Comparison of ENCODE assay signal across 12 cellular contexts in the genomic region with DNA sequence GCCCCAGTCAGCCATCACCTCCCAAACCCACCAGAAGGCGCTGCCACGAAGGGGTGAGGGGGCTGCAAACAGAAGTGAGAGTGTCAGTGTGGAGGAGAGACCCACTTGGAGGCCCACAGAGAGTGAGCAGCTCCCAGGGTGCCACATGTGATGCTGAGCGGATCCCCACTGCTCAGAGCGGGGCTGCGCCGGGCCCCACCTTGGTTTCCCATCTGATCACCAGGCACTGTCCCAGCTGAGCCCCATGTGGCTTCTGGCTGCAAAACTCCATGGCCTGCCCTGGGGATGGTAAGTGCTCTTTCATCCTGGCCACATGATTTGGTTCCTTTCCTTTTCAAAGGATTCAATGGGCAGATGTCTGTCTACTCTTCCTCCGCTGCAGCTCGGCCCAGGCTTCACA.
"Had no signal": no experiment of that assay in that cellular context is flagged by ENCODE, and none has a peak within 500 bp of the region (broad histone marks: within the 10 kb centered on the region; RNA-seq: fewer than 3 reads in every experiment).

No MANE protein-coding gene starts in this region.

- H3K9me3 ChIP-seq: neutrophil, tibial nerve had no signal

- H3K4me3 ChIP-seq: cardiac muscle cell, dorsolateral prefrontal cortex, lung, tibial nerve had no signal

- H3K27me3 ChIP-seq: cardiac muscle cell, dorsolateral prefrontal cortex, tibial nerve had no signal

- H3K27ac ChIP-seq: cardiac muscle cell, neutrophil, tibial nerve had no signal

- H3K9me3 Mint-ChIP-seq: activated T-helper 2 cell treated with anti-CD3 and anti-CD28 coated beads, Interferon-gamma antibody, Interleukin-2, Interleukin-4, amounts not matched to agents 10 μg/mL and 5 μg/mL and 100 μg/mL, durations not matched to agents 14 hours and 24 hours and 36 hours; stimulated activated memory B cell treated with anti-CD40 and anti-IgM and Interleukin-4, amounts not matched to agents 10 μg/mL and 1 μg/mL and 100 μg/mL, for 72 hours had no signal

- H3K36me3 ChIP-seq: cardiac muscle cell, neutrophil had no signal

- ATAC-seq: esophagus mucosa; stimulated activated memory B cell treated with anti-CD40 and anti-IgM and Interleukin-4, amounts not matched to agents 10 μg/mL and 1 μg/mL and 100 μg/mL, for 72 hours had no signal

- DNase-seq: activated naive CD4-positive, alpha-beta T cell treated with anti-CD3 and anti-CD28 coated beads, Interleukin-2, amount 50 U/mL, for 16 hours; hypothalamus; midbrain had no signal

- H3K4me3 Mint-ChIP-seq: stimulated activated memory B cell treated with anti-CD40 and anti-IgM and Interleukin-4, amounts not matched to agents 10 μg/mL and 1 μg/mL and 100 μg/mL, for 72 hours had no signal

- H3K27ac Mint-ChIP-seq: activated T-helper 2 cell treated with anti-CD3 and anti-CD28 coated beads, Interferon-gamma antibody, Interleukin-2, Interleukin-4, amounts not matched to agents 10 μg/mL and 5 μg/mL and 100 μg/mL, durations not matched to agents 14 hours and 24 hours and 36 hours; stimulated activated memory B cell treated with anti-CD40 and anti-IgM and Interleukin-4, amounts not matched to agents 10 μg/mL and 1 μg/mL and 100 μg/mL, for 72 hours had no signal

- FAIRE-seq: endometrium had no signal

- H3K36me3 Mint-ChIP-seq: stimulated activated memory B cell treated with anti-CD40 and anti-IgM and Interleukin-4, amounts not matched to agents 10 μg/mL and 1 μg/mL and 100 μg/mL, for 72 hours had no signal
